Comparison of ENCODE assay signal across 8 cellular contexts in the genomic region with DNA sequence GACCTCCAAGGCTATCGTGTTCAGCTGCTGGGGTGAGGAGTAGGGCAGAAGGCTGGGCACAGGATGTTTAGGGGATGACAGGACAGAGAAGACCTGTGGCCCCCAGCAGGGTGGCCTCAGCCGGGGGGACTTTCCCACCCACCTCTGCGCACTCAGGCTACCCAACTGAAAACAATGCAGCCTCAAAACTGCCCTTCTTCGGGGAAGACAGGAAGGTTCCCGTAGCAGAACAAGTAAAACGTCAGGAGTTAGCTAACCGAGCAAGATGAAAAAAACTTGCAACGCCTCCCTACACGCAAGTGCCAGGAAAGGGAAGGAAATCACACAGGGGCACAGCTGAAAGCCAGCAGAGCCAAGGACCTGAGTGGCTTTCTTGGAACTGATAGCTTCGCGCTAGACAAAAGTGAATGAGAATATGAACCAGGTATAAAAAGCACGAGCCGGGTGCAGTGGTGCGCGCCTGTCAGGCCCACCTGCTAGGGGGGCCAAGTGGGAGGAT. TPM values are rescaled to one million over a fixed set of nuclear protein-coding genes. Genes with fewer than 3 reads are reported as not detected.
A peak's percentile ranks its signal among the peaks of the same experiment; 100 is the strongest.
DNase-seq lines count a peak whose midpoint lies in the region; ATAC-seq and TF ChIP-seq lines count a peak whose summit lies in the region.

No MANE protein-coding gene starts in this region.

- H3K9me3 Mint-ChIP-seq in CD4-positive, CD25-positive, alpha-beta regulatory T cell, result peaks cover 0 to 3% (median 0%) of the 10 kb centered on the region in 7 donors
- peaks cover 0 to 2% (median 0%) of the 10 kb centered on the region in 7 donors for H3K9me3 Mint-ChIP-seq in naive B cell

- no peak overlapping the region for H3K4me3 ChIP-seq in CD4-positive, CD25-positive, alpha-beta regulatory T cell (ENCODE audit: low read depth, low read length)
- no peak overlapping the region for H3K4me3 ChIP-seq in foreskin fibroblast (ENCODE audit: low read depth in 1 of 2, low read length in 2 of 2)

- no peaks in the 10 kb centered on the region for H3K36me3 ChIP-seq in CD4-positive, CD25-positive, alpha-beta regulatory T cell (ENCODE audit: control insufficient read depth, insufficient read depth, low read length)

- H3K4me1 Mint-ChIP-seq in CD4-positive, CD25-positive, alpha-beta regulatory T cell, result peaks cover 5 to 16% (median 12%) of the 10 kb centered on the region in 4 donors
- H3K4me1 Mint-ChIP-seq in naive B cell, result peaks cover 18 to 23% (median 23%) of the 10 kb centered on the region in 3 donors

- no peaks in the 10 kb centered on the region for H3K9me3 ChIP-seq in CD4-positive, CD25-positive, alpha-beta regulatory T cell (ENCODE audit: control insufficient read depth in 2 of 2, low read length in 2 of 2)

- H3K27ac Mint-ChIP-seq in CD4-positive, CD25-positive, alpha-beta regulatory T cell, result peak overlapping the region in 1 of 3 donors; percentile 79
- H3K27ac Mint-ChIP-seq in naive B cell, result peak overlapping the region in 3 of 6 donors; percentile 52 to 81 (median 80)

- no peak for TF ChIP-seq CTCF in foreskin fibroblast (IDR thresholded peaks at IDR 0.05; ENCODE audit: low read depth, low read length)

- peak; percentile 55 to 58 for ATAC-seq in CD4-positive, CD25-positive, alpha-beta regulatory T cell (ENCODE audit: low read depth in 2 of 2)
- ATAC-seq in HG02623 (IDR thresholded peaks at IDR 0.05; ENCODE audit: unreplicated experiment) (peak; percentile 50), naive B cell (ENCODE audit: low read depth in 2 of 2) (peak; percentile 78), HG02852 (IDR thresholded peaks at IDR 0.05; ENCODE audit: unreplicated experiment) (no peak), HG03565 (IDR thresholded peaks at IDR 0.05; ENCODE audit: unreplicated experiment) (no peak)

- H3K4me1 ChIP-seq in CD4-positive, CD25-positive, alpha-beta regulatory T cell (ENCODE audit: control insufficient read depth, insufficient read depth, low read length, poor library complexity, severe bottlenecking), result peaks cover 6% of the 10 kb centered on the region

- H3K27ac ChIP-seq in CD4-positive, CD25-positive, alpha-beta regulatory T cell (ENCODE audit: insufficient read depth, low read length, poor library complexity, severe bottlenecking), result no peak overlapping the region

- H3K27me3 Mint-ChIP-seq in CD4-positive, CD25-positive, alpha-beta regulatory T cell, result no peaks in the 10 kb centered on the region
- peaks cover 0 to 18% (median 8%) of the 10 kb centered on the region in 3 donors for H3K27me3 Mint-ChIP-seq in naive B cell

- DNase-seq in CD4-positive, CD25-positive, alpha-beta regulatory T cell, result peak in 1 of 3 donors; percentile 76
- DNase-seq in activated T-cell treated with anti-CD3 and anti-CD28 coated beads, Interleukin-2, amount 50 U/mL, for 48 hours, result peak; percentile 84 to 87
- peak; percentile 32 for DNase-seq in naive B cell
- DNase-seq in DMS 273 (lab: John Stamatoyannopoulos, UW; ENCODE audit: unreplicated experiment), result no peak
- no peak for DNase-seq in foreskin fibroblast

- H3K27me3 ChIP-seq in CD4-positive, CD25-positive, alpha-beta regulatory T cell (ENCODE audit: control insufficient read depth, insufficient read depth, low read length), result no peaks in the 10 kb centered on the region

- H3K36me3 Mint-ChIP-seq in CD4-positive, CD25-positive, alpha-beta regulatory T cell, result no peaks in the 10 kb centered on the region
- H3K36me3 Mint-ChIP-seq in naive B cell, result no peaks in the 10 kb centered on the region

- peak overlapping the region in 2 of 4 donors; percentile 33 to 60 for H3K4me3 Mint-ChIP-seq in CD4-positive, CD25-positive, alpha-beta regulatory T cell
- peak overlapping the region in 7 of 8 donors; percentile 55 to 88 (median 76) for H3K4me3 Mint-ChIP-seq in naive B cell

RNA-seq across cellular contexts. Expression of gene FURIN, which starts 38.4 kb away (rescaled TPM):
- total RNA-seq in CD4-positive, CD25-positive, alpha-beta regulatory T cell, result 62.5 TPM
- 1 to 10 TPM; 2.9 to 8.6 (median 5.7) TPM for polyA plus RNA-seq in CD4-positive, CD25-positive, alpha-beta regulatory T cell
- polyA plus RNA-seq in naive B cell (ENCODE audit: low read depth in 6 of 6), result 1 to 10 TPM; 3.7 to 9.8 (median 5.8) TPM

RNA-seq across cellular contexts. Expression of gene FES, which starts 54.3 kb away (rescaled TPM):
- total RNA-seq in CD4-positive, CD25-positive, alpha-beta regulatory T cell, result 3.8 TPM
- under 1 TPM in 2 of 4 donors, not detected in 2; 0.13 TPM for polyA plus RNA-seq in CD4-positive, CD25-positive, alpha-beta regulatory T cell
- polyA plus RNA-seq in naive B cell (ENCODE audit: low read depth in 6 of 6), result 10 to 100 TPM in 2 of 6 donors, 1 to 10 TPM in 4; 4.1 to 17.2 (median 7.9) TPM

Comparison
In these comparisons a context has a peak if more than half of its experiments do, and no peak if none do; other contexts are left out.
1. ATAC-seq: peak in CD4-positive, CD25-positive, alpha-beta regulatory T cell (2 of 2), HG02623 (single experiment) and naive B cell (2 of 2); none in HG02852 (single experiment) and HG03565 (single experiment).
2. DNase-seq: peak in activated T-cell treated with anti-CD3 and anti-CD28 coated beads, Interleukin-2, amount 50 U/mL, for 48 hours (2 of 2) and naive B cell (single experiment); none in DMS 273 (single experiment) and foreskin fibroblast (0 of 2).
3. RNA of gene FES, which starts 54.3 kb away (polyA plus RNA-seq): 4.1 to 17.2 TPM in naive B cell; 0.13 TPM in CD4-positive, CD25-positive, alpha-beta regulatory T cell; every median in the first group is over 4 times any median in the second.